In the genomic region with DNA sequence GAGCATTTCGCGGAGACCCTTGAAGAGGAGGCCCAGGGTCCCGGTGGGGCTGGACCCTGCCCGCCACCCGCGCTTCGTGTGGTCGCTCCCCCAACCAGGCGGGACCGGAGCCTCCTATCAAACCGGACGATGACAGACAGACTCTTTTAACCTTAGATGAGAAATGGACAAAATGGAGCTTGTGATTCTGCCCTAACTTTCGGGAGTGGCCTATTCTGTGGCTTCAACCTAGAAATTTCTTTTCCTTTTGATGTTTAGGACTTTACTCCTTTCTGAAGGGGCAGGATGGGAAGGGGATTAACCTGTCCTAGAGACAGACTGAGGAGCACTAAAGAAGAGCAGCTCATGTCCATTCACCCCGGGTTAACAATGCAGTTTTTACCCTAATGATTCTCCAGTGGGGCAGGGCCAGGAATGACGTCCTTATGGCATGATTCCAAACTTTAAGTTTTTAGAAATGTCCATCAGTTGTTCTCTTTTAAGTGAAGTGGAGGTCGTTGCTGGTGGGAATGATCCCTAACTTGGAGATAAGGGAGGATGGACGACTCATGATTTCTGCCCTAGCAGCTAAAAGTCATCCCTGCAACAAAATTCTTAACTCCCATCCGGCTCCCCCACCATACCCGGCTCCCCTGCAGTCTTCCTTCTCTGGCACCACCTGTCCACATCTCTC, we compare ENCODE assay signal across 8 cellular contexts. TPM values are rescaled to one million over a fixed set of nuclear protein-coding genes. Genes with fewer than 3 reads are reported as not detected.
DNase-seq lines count a peak whose midpoint lies in the region; ATAC-seq and TF ChIP-seq lines count a peak whose summit lies in the region.

No MANE protein-coding gene starts in this region.

- H3K36me3 ChIP-seq in MM.1S (replicated peaks; ENCODE audit: insufficient read depth, low read length) (no peaks in the 10 kb centered on the region), kidney epithelial cell (ENCODE audit: control insufficient read depth, insufficient read depth, low read length) (no peaks in the 10 kb centered on the region)

- ATAC-seq in GM19455 (IDR thresholded peaks at IDR 0.05; ENCODE audit: unreplicated experiment), result peak; percentile 5
- ATAC-seq in GM18870 (IDR thresholded peaks at IDR 0.05; ENCODE audit: unreplicated experiment), result no peak

- H3K4me3 Mint-ChIP-seq in MCF 10A (ENCODE audit: unreplicated experiment), result peak overlapping the region; percentile 85

- no peaks in the 10 kb centered on the region for H4K20me1 ChIP-seq in MM.1S (ENCODE audit: insufficient read depth, low read length)

- TF ChIP-seq CTCF in AG10803 (conservative IDR thresholded peaks at IDR 0.05; ENCODE audit: low read length) (no peak), MM.1S (IDR thresholded peaks at IDR 0.05; ENCODE audit: low read length) (no peak), MCF 10A (IDR thresholded peaks at IDR 0.05; ENCODE audit: unreplicated experiment) (no peak), kidney epithelial cell (IDR thresholded peaks at IDR 0.05; ENCODE audit: insufficient read depth, low read length, poor library complexity, severe bottlenecking) (no peak)

- H3F3A ChIP-seq in MM.1S (ENCODE audit: insufficient read depth, low read length), result peaks cover 18% of the 10 kb centered on the region

- H3K27ac ChIP-seq in MM.1S (ENCODE audit: low read length) (peak overlapping the region; percentile 74; the same call in 1 of the 2 replicates), substantia nigra (ENCODE audit: low read depth, low read length, poor library complexity, severe bottlenecking) (peak overlapping the region; percentile 73)

- H3K4me3 ChIP-seq in AG10803 (ENCODE audit: low read length) (peak overlapping the region; percentile 83), MM.1S (ENCODE audit: low read length) (peak overlapping the region; percentile 83), kidney epithelial cell (ENCODE audit: low read depth, low read length) (peak overlapping the region; percentile 82)

- DNase-seq in AG10803 (ENCODE audit: low read depth) (peak; percentile 24), MM.1S (peak; percentile 22), MCF 10A (ENCODE audit: unreplicated experiment) (peak; percentile 40), kidney epithelial cell (ENCODE audit: low read depth) (no peak), substantia nigra (lab: John Stamatoyannopoulos, UW) (peak in 4 of 49 donors; percentile 20 to 59 (median 43))
- no peak for DNase-seq in activated effector memory CD4-positive, alpha-beta T cell treated with Interleukin-2 at 50 U/mL for 16 hours

- H3K4me2 ChIP-seq in MM.1S (ENCODE audit: low read depth, low read length), result peak overlapping the region; percentile 78

- CTCF ChIA-PET in MCF 10A (lab: Yijun Ruan, JAX), result interaction anchor here (0.6 to 1.5 kb wide), 6 partner anchors 20 to 634 kb away, joined by 3 to 5 read pairs (median 3); partner anchors contain the start of gene SLC44A1

- intact Hi-C loops in MCF 10A (cut with micrococcal nuclease), result loop anchor here (10.0 kb wide), 2 partner anchors 144 to 1354 kb away; partner anchors contain the start of gene OR13C2

- peaks cover 17% of the 10 kb centered on the region for H3K4me1 Mint-ChIP-seq in MCF 10A (ENCODE audit: insufficient read depth, unreplicated experiment)

- no peaks in the 10 kb centered on the region for H3K9me3 ChIP-seq in MM.1S (replicated peaks; ENCODE audit: insufficient read depth, low read length)

- POLR2A ChIA-PET in MCF 10A (lab: Yijun Ruan, JAX), result interaction anchor here (0.8 to 3.5 kb wide), 14 partner anchors 8 to 701 kb away, joined by 3 to 23 read pairs (median 4); partner anchors contain the start of genes NIPSNAP3B and SLC44A1

- no peaks in the 10 kb centered on the region for H3K27me3 Mint-ChIP-seq in MCF 10A (ENCODE audit: insufficient read depth, unreplicated experiment)

- no peaks in the 10 kb centered on the region for H3K9me2 ChIP-seq in MM.1S (replicated peaks; ENCODE audit: insufficient read depth, low read length)

- H3K9me3 Mint-ChIP-seq in MCF 10A (ENCODE audit: unreplicated experiment), result no peaks in the 10 kb centered on the region

- peak overlapping the region; percentile 88 for H2AFZ ChIP-seq in MM.1S (ENCODE audit: low read length)

- peaks cover 12% of the 10 kb centered on the region; the same call in 1 of the 2 replicates for H3K79me2 ChIP-seq in MM.1S (ENCODE audit: low read length)

- BruUV-seq in MCF 10A (replicated peaks; lab: Mats Ljungman, UMichigan), result TSS peak; percentile 87

- H3K4me1 ChIP-seq in MM.1S (ENCODE audit: low read length), result peaks cover 15% of the 10 kb centered on the region

- H3K27me3 ChIP-seq in MM.1S (replicated peaks; ENCODE audit: insufficient read depth, low read length) (no peaks in the 10 kb centered on the region), kidney epithelial cell (ENCODE audit: control insufficient read depth, insufficient read depth, low read length) (no peaks in the 10 kb centered on the region)

- peaks cover under 1% of the 10 kb centered on the region for H3K36me3 Mint-ChIP-seq in MCF 10A (ENCODE audit: insufficient read depth, unreplicated experiment)

- peak overlapping the region; percentile 76 for H3K9ac ChIP-seq in MM.1S (ENCODE audit: low read length)

- H3K27ac Mint-ChIP-seq in MCF 10A (ENCODE audit: low read depth, unreplicated experiment), result peak overlapping the region; percentile 87

RNA-seq across cellular contexts. Expression of gene NIPSNAP3A, which starts 1.0 kb away (rescaled TPM):
- total RNA-seq in MCF 10A (2022) (15.4 and 15.5 TPM in 2 replicates), kidney epithelial cell (25.2 and 29.3 TPM in 2 replicates)

RNA-seq across cellular contexts. Expression of gene NIPSNAP3B, which starts 15.4 kb away (rescaled TPM):
- total RNA-seq in MCF 10A (2022) (0.49 TPM in 1 of 2 replicates, not detected in the other), kidney epithelial cell (0.27 and 2.3 TPM in 2 replicates)

RNA-seq across cellular contexts. Expression of gene OR13D1, which starts 54.2 kb away (rescaled TPM):
- total RNA-seq in MCF 10A (2022), result not detected in 2 replicates
- not detected in 2 replicates for total RNA-seq in kidney epithelial cell

Comparison
In these comparisons a context has a peak if more than half of its experiments do, and no peak if none do; other contexts are left out.
1. DNase-seq: peak in AG10803 (single experiment), MM.1S (single experiment) and MCF 10A (single experiment); none in kidney epithelial cell (single experiment) and activated effector memory CD4-positive, alpha-beta T cell treated with Interleukin-2 at 50 U/mL for 16 hours (single experiment).
2. Peak in every context shown above with its lines, with median percentiles within 50 percentile points of each other: H3K4me3 ChIP-seq.